25 cellular contexts compared by ENCODE assay signal in the genomic region with DNA sequence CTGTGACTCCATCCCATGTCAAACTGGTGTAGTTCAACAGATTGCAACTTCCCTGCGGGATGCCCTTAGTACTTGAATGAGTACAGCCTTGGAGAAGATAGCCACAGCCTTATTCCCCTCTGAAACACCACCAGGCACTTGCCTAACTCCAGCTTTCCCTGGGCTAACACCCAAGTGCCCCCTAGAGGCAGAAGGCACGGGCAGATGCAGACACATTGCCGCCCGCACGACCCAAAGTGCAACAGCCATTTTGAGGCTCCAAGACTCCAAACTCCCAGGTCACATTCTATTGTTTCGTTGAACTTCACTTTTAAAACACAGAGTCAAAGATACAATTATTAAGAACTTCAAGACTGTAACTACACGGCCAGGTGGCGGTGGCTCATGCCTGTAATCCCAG.
DNase-seq lines count a peak whose midpoint lies in the region; ATAC-seq and TF ChIP-seq lines count a peak whose summit lies in the region.
"Had no signal": no experiment of that assay in that cellular context is flagged by ENCODE, and none has a peak within 500 bp of the region (broad histone marks: within the 10 kb centered on the region; RNA-seq: fewer than 3 reads in every experiment).

No MANE protein-coding gene starts in this region.

- no peak for TF ChIP-seq POLR2A in IMR-90 (IDR thresholded peaks at IDR 0.05; ENCODE audit: low read depth, low read length)

- H3K36me3 ChIP-seq in IMR-90 (ENCODE audit: control insufficient read depth, insufficient read depth, low read length) = no peaks in the 10 kb centered on the region
- no peaks in the 10 kb centered on the region for H3K36me3 ChIP-seq in PC-3 (ENCODE audit: low read depth, low read length)
- no peaks in the 10 kb centered on the region for H3K36me3 ChIP-seq in mesendoderm (ENCODE audit: control insufficient read depth, insufficient read depth, low read length)
- H3K36me3 ChIP-seq: thyroid gland had no signal

- BruUV-seq in IMR-90 (replicated peaks; lab: Mats Ljungman, UMichigan) = no TSS peak
- BruUV-seq in PC-3 (replicated peaks; lab: Mats Ljungman, UMichigan) = no TSS peak

- H3K4ac ChIP-seq in IMR-90 (ENCODE audit: low read depth, low read length) (no peak overlapping the region), mesendoderm (ENCODE audit: low read depth, low read length) (no peak overlapping the region)

- H3K27ac ChIP-seq in IMR-90 (ENCODE audit: insufficient read depth, low read length) = no peak overlapping the region
- no peak overlapping the region for H3K27ac ChIP-seq in PC-3 (ENCODE audit: low read length)
- no peak overlapping the region for H3K27ac ChIP-seq in mesendoderm (ENCODE audit: low read depth, low read length)
- H3K27ac ChIP-seq: parathyroid adenoma, thyroid gland had no signal

- H3K27me3 ChIP-seq in IMR-90 (ENCODE audit: control insufficient read depth, insufficient read depth, low read length) = no peaks in the 10 kb centered on the region
- H3K27me3 ChIP-seq in PC-3 (ENCODE audit: low read length) = no peaks in the 10 kb centered on the region
- H3K27me3 ChIP-seq in mesendoderm (ENCODE audit: insufficient read depth, low read length, poor library complexity) = no peaks in the 10 kb centered on the region
- H3K27me3 ChIP-seq: thyroid gland had no signal

- no peak for ATAC-seq in activated CD4-positive, alpha-beta T cell treated with anti-CD3 and anti-CD28 coated beads for 36 hours
- ATAC-seq in IMR-90 (ENCODE audit: low read depth) (no peak), PC-3 (no peak), HG03378 (IDR thresholded peaks at IDR 0.05; ENCODE audit: unreplicated experiment) (no peak)
- ATAC-seq: stimulated activated naive CD8-positive, alpha-beta T cell treated with anti-CD3 and anti-CD28 coated beads, Interleukin-15, amount 100 ng/mL, for 72 hours had no signal

- no peaks in the 10 kb centered on the region for H3F3A ChIP-seq in PC-3 (ENCODE audit: low read length, unreplicated experiment)

- no peaks in the 10 kb centered on the region for H4K20me1 ChIP-seq in IMR-90 (ENCODE audit: insufficient read depth, low read length)
- H4K20me1 ChIP-seq in PC-3 (ENCODE audit: low read length) = no peaks in the 10 kb centered on the region

- in situ Hi-C loops in IMR-90 (cut with MboI; ENCODE audit: low sequenced_read_pairs) = no loop called here

- no peaks in the 10 kb centered on the region for H3K9me1 ChIP-seq in IMR-90 (ENCODE audit: insufficient read depth, low read length)

- TF ChIP-seq CTCF in IMR-90 (conservative IDR thresholded peaks at IDR 0.05; ENCODE audit: low read depth, low read length) (no peak), PC-3 (conservative IDR thresholded peaks at IDR 0.05; ENCODE audit: low read depth, low read length) (0 out of 2 replicates have a peak, but pooled peaks have one; percentile 23)

- H3K4me1 ChIP-seq in IMR-90 (ENCODE audit: control insufficient read depth, insufficient read depth, low read length) = peaks cover 2% of the 10 kb centered on the region
- peaks cover 2% of the 10 kb centered on the region for H3K4me1 ChIP-seq in PC-3 (ENCODE audit: insufficient read depth, low read length)
- H3K4me1 ChIP-seq in mesendoderm (ENCODE audit: control insufficient read depth, low read depth, low read length) = no peaks in the 10 kb centered on the region
- H3K4me1 ChIP-seq: parathyroid adenoma, thyroid gland had no signal

- H3K9me2 ChIP-seq in PC-3 (replicated peaks; ENCODE audit: low read length) = no peaks in the 10 kb centered on the region

- intact Hi-C loops in activated CD4-positive, alpha-beta T cell treated with anti-CD3 and anti-CD28 coated beads for 36 hours (cut with DNase I, micrococcal nuclease) = no loop called here
- intact Hi-C loops in IMR-90 (cut with micrococcal nuclease) = no loop called here
- intact Hi-C loops in PC-3 (cut with micrococcal nuclease) = no loop called here

- no peak overlapping the region for H3K4me3 ChIP-seq in IMR-90 (ENCODE audit: insufficient read depth, low read depth, low read length)
- no peak overlapping the region for H3K4me3 ChIP-seq in PC-3 (ENCODE audit: low read length)
- H3K4me3 ChIP-seq in mesendoderm (ENCODE audit: low read length) = no peak overlapping the region
- H3K4me3 ChIP-seq: lung, thyroid gland had no signal

- H3K4me3 Mint-ChIP-seq in activated CD4-positive, alpha-beta T cell treated with anti-CD3 and anti-CD28 coated beads for 36 hours = no peak overlapping the region
- H3K4me3 Mint-ChIP-seq: activated B cell treated with CpG ODN at 0.5 μM for 24 hours; activated CD4-positive, alpha-beta memory T cell treated with anti-CD3 and anti-CD28 coated beads for 36 hours; activated naive CD8-positive, alpha-beta T cell treated with anti-CD3 and anti-CD28 coated beads, Interleukin-2, amount 10 ng/mL, durations not matched to agents 7 days and 5 days; central memory CD8-positive, alpha-beta T cell; stimulated activated naive CD8-positive, alpha-beta T cell treated with anti-CD3 and anti-CD28 coated beads, Interleukin-15, amount 100 ng/mL, for 72 hours had no signal

- no peaks in the 10 kb centered on the region for H3K9me3 Mint-ChIP-seq in activated CD4-positive, alpha-beta T cell treated with anti-CD3 and anti-CD28 coated beads for 36 hours (ENCODE audit: low read depth)
- H3K9me3 Mint-ChIP-seq: activated naive CD8-positive, alpha-beta T cell treated with anti-CD3 and anti-CD28 coated beads, Interleukin-2, amount 10 ng/mL, durations not matched to agents 7 days and 5 days; stimulated activated naive CD8-positive, alpha-beta T cell treated with anti-CD3 and anti-CD28 coated beads, Interleukin-15, amount 100 ng/mL, for 72 hours had no signal

- no peak overlapping the region for H2BK15ac ChIP-seq in IMR-90 (ENCODE audit: low read depth, low read length)
- H2BK15ac ChIP-seq in mesendoderm (replicated peaks; ENCODE audit: low read depth) = no peak overlapping the region

- no peak overlapping the region for H2AFZ ChIP-seq in IMR-90 (replicated peaks; ENCODE audit: low read length, poor library complexity)
- H2AFZ ChIP-seq in PC-3 (ENCODE audit: low read length) = no peak overlapping the region
- H2AFZ ChIP-seq: parathyroid adenoma had no signal

- no peak overlapping the region for H3K27ac Mint-ChIP-seq in activated CD4-positive, alpha-beta T cell treated with anti-CD3 and anti-CD28 coated beads for 36 hours
- H3K27ac Mint-ChIP-seq: activated B cell treated with CpG ODN at 0.5 μM for 24 hours; activated CD4-positive, alpha-beta memory T cell treated with anti-CD3 and anti-CD28 coated beads for 36 hours; activated naive CD8-positive, alpha-beta T cell treated with anti-CD3 and anti-CD28 coated beads, Interleukin-2, amount 10 ng/mL, durations not matched to agents 7 days and 5 days; stimulated activated naive CD8-positive, alpha-beta T cell treated with anti-CD3 and anti-CD28 coated beads, Interleukin-15, amount 100 ng/mL, for 72 hours had no signal

- CTCF ChIA-PET in activated CD4-positive, alpha-beta T cell treated with anti-CD3 and anti-CD28 coated beads for 36 hours (lab: Charles Lee) = no interaction called here
- CTCF ChIA-PET in IMR-90 (lab: Yijun Ruan, JAX) (no interaction called here), PC-3 (lab: Charles Lee) (no interaction called here)

- H3K36me3 Mint-ChIP-seq in activated CD4-positive, alpha-beta T cell treated with anti-CD3 and anti-CD28 coated beads for 36 hours (ENCODE audit: low read depth) = no peaks in the 10 kb centered on the region
- H3K36me3 Mint-ChIP-seq: activated CD4-positive, alpha-beta memory T cell treated with anti-CD3 and anti-CD28 coated beads for 36 hours; activated naive CD8-positive, alpha-beta T cell treated with anti-CD3 and anti-CD28 coated beads, Interleukin-2, amount 10 ng/mL, durations not matched to agents 7 days and 5 days had no signal

- H4K5ac ChIP-seq in IMR-90 (ENCODE audit: low read depth, low read length) = no peak overlapping the region
- no peak overlapping the region for H4K5ac ChIP-seq in mesendoderm (ENCODE audit: low read length)

- no peaks in the 10 kb centered on the region for H3K79me2 ChIP-seq in PC-3 (ENCODE audit: low read length)
- no peaks in the 10 kb centered on the region for H3K79me2 ChIP-seq in mesendoderm (ENCODE audit: control insufficient read depth, insufficient read depth, low read length)
- H3K79me2 ChIP-seq: parathyroid adenoma had no signal

- no peak overlapping the region for H3K56ac ChIP-seq in IMR-90 (ENCODE audit: extremely low read depth, insufficient read depth, low read length)
- H3K56ac ChIP-seq in mesendoderm (ENCODE audit: low read length) = no peak overlapping the region

- H2BK20ac ChIP-seq in IMR-90 (ENCODE audit: low read depth, low read length) = no peak overlapping the region

- no peaks in the 10 kb centered on the region for H3K27me3 Mint-ChIP-seq in activated CD4-positive, alpha-beta T cell treated with anti-CD3 and anti-CD28 coated beads for 36 hours
- H3K27me3 Mint-ChIP-seq: activated B cell treated with CpG ODN at 0.5 μM for 24 hours; activated CD4-positive, alpha-beta memory T cell treated with anti-CD3 and anti-CD28 coated beads for 36 hours; activated naive CD8-positive, alpha-beta T cell treated with anti-CD3 and anti-CD28 coated beads, Interleukin-2, amount 10 ng/mL, durations not matched to agents 7 days and 5 days; central memory CD8-positive, alpha-beta T cell; stimulated activated naive CD8-positive, alpha-beta T cell treated with anti-CD3 and anti-CD28 coated beads, Interleukin-15, amount 100 ng/mL, for 72 hours had no signal

- no peaks in the 10 kb centered on the region for H3K79me1 ChIP-seq in IMR-90 (ENCODE audit: low read depth in 1 of 2, low read length in 2 of 2)
- no peaks in the 10 kb centered on the region for H3K79me1 ChIP-seq in mesendoderm (ENCODE audit: low read length)

- DNase-seq in activated CD4-positive, alpha-beta T cell treated with anti-CD3 and anti-CD28 coated beads for 36 hours = peak; percentile 4
- no peak for DNase-seq in activated CD4-positive, alpha-beta T cell treated with anti-CD3 and anti-CD28 coated beads, Interleukin-2, amount 50 U/mL, for 1 hour
- DNase-seq in IMR-90 (no peak), PC-3 (no peak), mesendoderm (peak; percentile 44), SIG-M5 (lab: John Stamatoyannopoulos, UW) (no peak), NCI-H146 (lab: John Stamatoyannopoulos, UW) (no peak)
- DNase-seq: activated B cell treated with CpG ODN at 0.5 μM for 24 hours; activated CD4-positive, alpha-beta memory T cell treated with anti-CD3 and anti-CD28 coated beads for 36 hours; activated effector memory CD4-positive, alpha-beta T cell treated with anti-CD3 and anti-CD28 coated beads, Interleukin-2, amount 50 U/mL, for 16 hours; activated naive CD8-positive, alpha-beta T cell treated with anti-CD3 and anti-CD28 coated beads, Interleukin-2, amount 10 ng/mL, durations not matched to agents 7 days and 5 days; activated T-cell treated with anti-CD3 and anti-CD28 coated beads for 4 hours; C1 segment of cervical spinal cord; GDM1; kidney glomerular epithelial cell; NCI-H1092 treated with DMSO at 0.1 percent for 48 hours; NCI-H1930; RPMI8226; stimulated activated CD4-positive, alpha-beta T cell treated with anti-CD3 and anti-CD28 coated beads, Interleukin-15, amount 100 ng/mL, for 24 hours; stimulated activated naive CD8-positive, alpha-beta T cell treated with anti-CD3 and anti-CD28 coated beads, Interleukin-15, amount 100 ng/mL, for 72 hours; thyroid gland had no signal

- no peak overlapping the region for H4K91ac ChIP-seq in IMR-90 (ENCODE audit: insufficient read depth, low read depth, low read length)

- H2BK120ac ChIP-seq in IMR-90 (ENCODE audit: low read depth, low read length) (no peak overlapping the region), mesendoderm (ENCODE audit: low read depth, low read length) (no peak overlapping the region)

- H2BK5ac ChIP-seq in IMR-90 (ENCODE audit: low read depth, low read length, poor library complexity, severe bottlenecking) (no peak overlapping the region), mesendoderm (ENCODE audit: low read length) (no peak overlapping the region)

- 87% methylated on average over 5 of the region's 8 CpGs; no CpG with 5 or more reads in 1 of the 2 experiments for WGBS in IMR-90 (ENCODE audit: extremely low coverage in 2 of 2, insufficient read length in 1 of 2), 2 experiments
- WGBS in mesendoderm (ENCODE audit: extremely low coverage, insufficient coverage, low lambda C conversion rate) = no CpG with 5 or more reads among the region's 8 CpGs

- no peaks in the 10 kb centered on the region for H3K9me3 ChIP-seq in IMR-90 (ENCODE audit: control insufficient read depth, insufficient read depth, low read length)
- no peaks in the 10 kb centered on the region for H3K9me3 ChIP-seq in PC-3 (ENCODE audit: low read length)
- H3K9me3 ChIP-seq: thyroid gland had no signal

- no peak overlapping the region for H3K23ac ChIP-seq in IMR-90 (ENCODE audit: low read depth, low read length)
- H3K23ac ChIP-seq in mesendoderm (ENCODE audit: low read length) = no peak overlapping the region

- no peak overlapping the region for H3K4me2 ChIP-seq in IMR-90 (ENCODE audit: low read depth, low read length)
- H3K4me2 ChIP-seq in PC-3 (ENCODE audit: low read length) = no peak overlapping the region
- no peak overlapping the region for H3K4me2 ChIP-seq in mesendoderm (ENCODE audit: low read length)

- H3K18ac ChIP-seq in IMR-90 (ENCODE audit: low read depth, low read length) = no peak overlapping the region
- H3K18ac ChIP-seq in mesendoderm (ENCODE audit: low read length) = no peak overlapping the region

- TF ChIP-seq RAD21 in IMR-90 (IDR thresholded peaks at IDR 0.05; ENCODE audit: low read length) = no peak

- H3K9ac ChIP-seq in IMR-90 (ENCODE audit: low read depth, low read length) (no peak overlapping the region), PC-3 (ENCODE audit: low read length) (no peak overlapping the region), mesendoderm (ENCODE audit: low read length) (no peak overlapping the region)
- H3K9ac ChIP-seq: parathyroid adenoma had no signal

- POLR2A ChIA-PET in activated CD4-positive, alpha-beta T cell treated with anti-CD3 and anti-CD28 coated beads for 36 hours (lab: Charles Lee) = no interaction called here
- POLR2A ChIA-PET in IMR-90 (lab: Charles Lee; ENCODE audit: unreplicated experiment) (no interaction called here), PC-3 (lab: Charles Lee; ENCODE audit: unreplicated experiment) (no interaction called here)

- no peak overlapping the region for H3K14ac ChIP-seq in IMR-90 (replicated peaks; ENCODE audit: low read depth, low read length)

- H2AK5ac ChIP-seq in IMR-90 (ENCODE audit: low read depth, low read length) = 0 out of 2 replicates have a peak overlapping the region, but pooled peaks have one; percentile 2
- no peak overlapping the region for H2AK5ac ChIP-seq in mesendoderm (ENCODE audit: low read length)

- no peak overlapping the region for H4K8ac ChIP-seq in IMR-90 (ENCODE audit: low read depth in 2 of 2, low read length in 2 of 2)
- no peak overlapping the region for H4K8ac ChIP-seq in mesendoderm (ENCODE audit: low read depth, low read length)

- H2AK9ac ChIP-seq in IMR-90 (replicated peaks; ENCODE audit: low read depth, low read length, poor library complexity) = no peak overlapping the region

- H3K4me1 Mint-ChIP-seq in activated CD4-positive, alpha-beta T cell treated with anti-CD3 and anti-CD28 coated beads for 36 hours = no peaks in the 10 kb centered on the region
- H3K4me1 Mint-ChIP-seq: activated B cell treated with CpG ODN at 0.5 μM for 24 hours; activated naive CD8-positive, alpha-beta T cell treated with anti-CD3 and anti-CD28 coated beads, Interleukin-2, amount 10 ng/mL, durations not matched to agents 7 days and 5 days; central memory CD8-positive, alpha-beta T cell; stimulated activated naive CD8-positive, alpha-beta T cell treated with anti-CD3 and anti-CD28 coated beads, Interleukin-15, amount 100 ng/mL, for 72 hours had no signal

- dilution Hi-C loops in IMR-90 (cut with HindIII; ENCODE audit: low sequenced_read_pairs, unreplicated experiment) = no loop called here

Comparison
In these comparisons a context has a peak if more than half of its experiments do, and no peak if none do; other contexts are left out.
1. DNase-seq: peak in activated CD4-positive, alpha-beta T cell treated with anti-CD3 and anti-CD28 coated beads for 36 hours (single experiment) and mesendoderm (single experiment); none in activated CD4-positive, alpha-beta T cell treated with anti-CD3 and anti-CD28 coated beads, Interleukin-2, amount 50 U/mL, for 1 hour (single experiment), IMR-90 (single experiment), PC-3 (single experiment), SIG-M5 (single experiment) and NCI-H146 (single experiment).